In the genomic region with DNA sequence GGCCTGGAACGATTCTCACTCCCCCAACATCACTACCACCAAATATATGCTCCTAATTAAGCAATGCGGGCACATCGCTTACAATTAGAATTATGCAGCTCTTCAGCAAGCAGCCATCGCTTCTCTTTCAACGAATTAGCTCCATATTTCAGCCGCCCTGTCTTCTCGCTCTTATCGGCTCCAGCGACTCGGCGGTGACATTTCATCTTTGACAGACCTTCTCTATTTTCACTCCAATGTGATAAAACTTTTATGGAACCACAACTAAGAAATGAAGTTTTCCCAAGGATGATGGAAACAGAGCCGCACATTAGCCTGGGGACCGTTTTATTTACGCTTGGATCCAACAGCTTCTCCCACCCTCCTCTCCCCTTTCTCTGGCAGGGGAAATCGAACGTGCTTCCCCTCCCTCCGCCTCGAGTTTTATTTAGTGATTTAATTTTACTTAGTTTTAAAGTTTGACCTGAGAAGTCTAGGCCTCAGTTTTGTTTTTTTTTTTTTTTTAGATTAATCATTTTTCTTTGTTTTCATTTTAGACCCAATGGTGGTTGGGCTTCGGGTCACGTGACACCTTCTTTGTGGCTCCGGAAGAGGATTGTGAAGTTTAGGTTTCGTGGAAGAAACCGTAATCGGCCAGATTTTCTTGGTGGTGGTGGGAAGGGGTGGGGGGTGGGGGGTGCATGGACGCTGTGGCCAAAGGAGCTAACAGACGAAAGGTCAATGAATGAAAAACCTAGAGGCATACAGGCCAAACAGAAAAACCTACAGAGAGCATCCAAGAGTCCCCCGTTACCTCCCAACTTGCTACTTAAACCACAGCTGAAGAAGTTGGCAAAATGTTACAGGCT, we compare ENCODE assay signal across 10 cellular contexts. TPM values are rescaled to one million over a fixed set of nuclear protein-coding genes. Genes with fewer than 3 reads are reported as not detected.
DNase-seq lines count a peak whose midpoint lies in the region; ATAC-seq and TF ChIP-seq lines count a peak whose summit lies in the region.
"Had no signal": no experiment of that assay in that cellular context is flagged by ENCODE, and none has a peak within 500 bp of the region (broad histone marks: within the 10 kb centered on the region; RNA-seq: fewer than 3 reads in every experiment).

No MANE protein-coding gene starts in this region.

- H3K9me3 ChIP-seq in duodenal mucosa (ENCODE audit: control insufficient read depth in 1 of 2, low read length in 2 of 2): no peaks in the 10 kb centered on the region

- peak overlapping the region; percentile 1 to 23 for H3K4me3 ChIP-seq in duodenal mucosa (ENCODE audit: low read depth in 1 of 2, low read length in 2 of 2)

- H3K4me1 ChIP-seq in duodenal mucosa (ENCODE audit: control insufficient read depth in 1 of 2, insufficient read depth in 2 of 2, low read length in 2 of 2): peaks cover 0 to 6% of the 10 kb centered on the region in 2 donors

- no peak for TF ChIP-seq CTCF in neural crest cell (conservative IDR thresholded peaks at IDR 0.05)

- no peaks in the 10 kb centered on the region for H3K36me3 ChIP-seq in duodenal mucosa (ENCODE audit: control insufficient read depth in 1 of 2, insufficient read depth in 2 of 2, low read length in 2 of 2)

- DNase-seq in Caki2 (ENCODE audit: low read depth) (peak; percentile 59), T-helper 1 cell (peak in 3 of 5 donors; percentile 33 to 43 (median 39)), neural crest cell (ENCODE audit: low read depth, low spot score) (no peak), NAMALWA (ENCODE audit: low spot score) (no peak), SK-N-DZ (ENCODE audit: low spot score) (no peak)

- H3K27ac Mint-ChIP-seq in neural crest cell (ENCODE audit: unreplicated experiment): peak overlapping the region; percentile 89

- H3K27ac ChIP-seq in duodenal mucosa (ENCODE audit: low read depth, low read length): peak overlapping the region; percentile 54

- H3K27me3 ChIP-seq in duodenal mucosa (ENCODE audit: control insufficient read depth in 1 of 2, insufficient read depth in 2 of 2, low read length in 2 of 2): peaks cover 32 to 63% of the 10 kb centered on the region in 2 donors

- H3K36me3 Mint-ChIP-seq in neural crest cell (ENCODE audit: low read depth): peaks cover 10% of the 10 kb centered on the region

- peaks cover 70% of the 10 kb centered on the region for H3K4me1 Mint-ChIP-seq in neural crest cell

- no peaks in the 10 kb centered on the region for H3K9me3 Mint-ChIP-seq in neural crest cell

- ATAC-seq in HG02852 (IDR thresholded peaks at IDR 0.05; ENCODE audit: unreplicated experiment): no peak
- ATAC-seq in HG03442 (IDR thresholded peaks at IDR 0.05; ENCODE audit: unreplicated experiment): no peak

- peak overlapping the region; percentile 93 for H3K4me3 Mint-ChIP-seq in neural crest cell

- peak overlapping the region in 1 of 2 donors; percentile 38 for H3K9ac ChIP-seq in duodenal mucosa (ENCODE audit: low read depth in 1 of 2, low read length in 2 of 2)

- in situ Hi-C loops in Caki2 (cut with HindIII; ENCODE audit: low pct_unique_long_range_greater_than_20kb, low sequenced_read_pairs): no loop called here

- peaks cover 96% of the 10 kb centered on the region for H3K27me3 Mint-ChIP-seq in neural crest cell (ENCODE audit: low read depth)

RNA-seq across cellular contexts. Expression of a gene that starts 3.2 kb away (rescaled TPM):
- 8.4 and 13.5 TPM in 2 replicates for total RNA-seq in Caki2 (2014; rRNA removed; shearing (Covaris generic); ENCODE audit: low replicate concordance)
- total RNA-seq in neural crest cell: 60.0 and 60.9 TPM in 2 replicates
- polyA plus RNA-seq in SK-N-DZ (2014; cell fraction: cytosol; rRNA removed): 0.09 TPM in 1 of 2 replicates, not detected in the other
- polyA plus RNA-seq in SK-N-DZ (2014; cell fraction: nucleus; rRNA removed): 0.85 TPM in 1 of 2 replicates, not detected in the other
- total RNA-seq: NCI-H460 had no signal

RNA-seq across cellular contexts. Expression of a gene that starts 17.3 kb away (rescaled TPM):
- not detected in 2 replicates for total RNA-seq in Caki2 (2014; rRNA removed; shearing (Covaris generic); ENCODE audit: low replicate concordance)
- 2.7 and 3.6 TPM in 2 replicates for total RNA-seq in neural crest cell
- not detected in 2 replicates for polyA plus RNA-seq in SK-N-DZ (2014; cell fraction: cytosol; rRNA removed)
- not detected in 2 replicates for polyA plus RNA-seq in SK-N-DZ (2014; cell fraction: nucleus; rRNA removed)
- total RNA-seq: NCI-H460, subcutaneous adipose tissue had no signal

RNA-seq across cellular contexts. Expression of a gene that starts 30.1 kb away (rescaled TPM):
- total RNA-seq in Caki2 (2014; rRNA removed; shearing (Covaris generic); ENCODE audit: low replicate concordance): 2.6 and 2.7 TPM in 2 replicates
- total RNA-seq in neural crest cell: 4.4 and 5.0 TPM in 2 replicates
- polyA plus RNA-seq in SK-N-DZ (2014; cell fraction: cytosol; rRNA removed): not detected in 2 replicates
- not detected in 2 replicates for polyA plus RNA-seq in SK-N-DZ (2014; cell fraction: nucleus; rRNA removed)

RNA-seq across cellular contexts. Expression of a gene that starts 42.0 kb away (rescaled TPM):
- total RNA-seq in Caki2 (2014; rRNA removed; shearing (Covaris generic); ENCODE audit: low replicate concordance): 1.1 and 15.0 TPM in 2 replicates
- total RNA-seq in neural crest cell: 21.9 and 22.8 TPM in 2 replicates
- polyA plus RNA-seq in SK-N-DZ (2014; cell fraction: cytosol; rRNA removed): not detected in 2 replicates
- not detected in 2 replicates for polyA plus RNA-seq in SK-N-DZ (2014; cell fraction: nucleus; rRNA removed)

RNA-seq across cellular contexts. Expression of a gene that starts 45.5 kb away (rescaled TPM):
- not detected in 2 replicates for total RNA-seq in Caki2 (2014; rRNA removed; shearing (Covaris generic); ENCODE audit: low replicate concordance)
- 2.3 and 2.6 TPM in 2 replicates for total RNA-seq in neural crest cell
- not detected in 2 replicates for polyA plus RNA-seq in SK-N-DZ (2014; cell fraction: cytosol; rRNA removed)
- not detected in 2 replicates for polyA plus RNA-seq in SK-N-DZ (2014; cell fraction: nucleus; rRNA removed)

Comparison
In these comparisons a context has a peak if more than half of its experiments do, and no peak if none do; other contexts are left out.
1. DNase-seq: peak in Caki2 (single experiment) and T-helper 1 cell (3 of 5); none in neural crest cell (single experiment), NAMALWA (single experiment) and SK-N-DZ (single experiment).